1 cellular context compared by ENCODE assay signal in genomic region chr12:123391546-123392343, GRCh38.
TF ChIP-seq lines count a peak whose summit lies in the region.

No MANE protein-coding gene starts in this region.

TF ChIP-seq in endothelial cell of umbilical vein, 7 proteins besides CTCF, POLR2A, EP300 and RAD21:
- TF ChIP-seq MAX (IDR thresholded peaks at IDR 0.05; ENCODE audit: insufficient read depth, insufficient read length) (no peak), POLR2AphosphoS5 (IDR thresholded peaks at IDR 0.05; ENCODE audit: insufficient read depth, low read depth, low read length) (no peak), FOS (IDR thresholded peaks at IDR 0.05; ENCODE audit: borderline replicate concordance, insufficient read depth, low read length) (no peak), EZH2 (IDR thresholded peaks at IDR 0.05; ENCODE audit: borderline replicate concordance, low read depth, low read length, severe bottlenecking) (no peak), MYC (IDR thresholded peaks at IDR 0.05; ENCODE audit: low read depth, low read length) (no peak), JUN (IDR thresholded peaks at IDR 0.05; ENCODE audit: borderline replicate concordance, insufficient read depth, insufficient read length, low read depth) (no peak), GATA2 (IDR thresholded peaks at IDR 0.05; ENCODE audit: insufficient read depth, insufficient read length, low read depth, low read length) (no peak)
